ENCODE assay signal across 20 cellular contexts in genomic region chr19:19788015-19788414, GRCh38.
"Had no signal": no experiment of that assay in that cellular context is flagged by ENCODE, and none has a peak within 500 bp of the region (broad histone marks: within the 10 kb centered on the region; RNA-seq: fewer than 3 reads in every experiment).

No MANE protein-coding gene starts in this region.

- H3K4me3 Mint-ChIP-seq: memory B cell; natural killer cell; stimulated activated effector memory CD8-positive, alpha-beta T cell treated with anti-CD3 and anti-CD28 coated beads, Interleukin-12 subunit alpha, Interleukin-12 subunit beta, amount 100 ng/mL, for 72 hours had no signal

- H3K9me3 Mint-ChIP-seq: memory B cell; natural killer cell; stimulated activated effector memory CD8-positive, alpha-beta T cell treated with anti-CD3 and anti-CD28 coated beads, Interleukin-12 subunit alpha, Interleukin-12 subunit beta, amount 100 ng/mL, for 72 hours had no signal

- H3K36me3 Mint-ChIP-seq: natural killer cell had no signal

- DNase-seq: dorsolateral prefrontal cortex; effector CD4-positive, alpha-beta T cell; heart left ventricle; kidney; natural killer cell; occipital lobe; ovary; posterior cingulate gyrus; psoas muscle; right cardiac atrium; sigmoid colon; stimulated activated CD4-positive, alpha-beta T cell treated with anti-CD3 and anti-CD28 coated beads, Interleukin-2, amount 100 ng/mL, for 24 hours; stimulated activated CD4-positive, alpha-beta T cell treated with anti-CD3 and anti-CD28 coated beads, Interleukin-4, amount 100 ng/mL, for 24 hours; stimulated activated naive CD4-positive, alpha-beta T cell treated with Interleukin-2 at 50 U/mL for 16 hours; upper lobe of left lung had no signal

- FAIRE-seq: frontal cortex, kidney, urothelium cell line had no signal

- ATAC-seq: heart left ventricle; left lobe of liver; natural killer cell; psoas muscle; right cardiac atrium; stimulated activated effector memory CD8-positive, alpha-beta T cell treated with anti-CD3 and anti-CD28 coated beads, Interleukin-12 subunit alpha, Interleukin-12 subunit beta, amount 100 ng/mL, for 72 hours had no signal

- H3K27ac Mint-ChIP-seq: memory B cell; natural killer cell; stimulated activated effector memory CD8-positive, alpha-beta T cell treated with anti-CD3 and anti-CD28 coated beads, Interleukin-12 subunit alpha, Interleukin-12 subunit beta, amount 100 ng/mL, for 72 hours had no signal

- H3K27me3 Mint-ChIP-seq: memory B cell had no signal
